16 cellular contexts compared by ENCODE assay signal in genomic region chr10:102613761-102614160, GRCh38. TPM values are rescaled to one million over a fixed set of nuclear protein-coding genes. Genes with fewer than 3 reads are reported as not detected.
DNase-seq lines count a peak whose midpoint lies in the region; ATAC-seq and TF ChIP-seq lines count a peak whose summit lies in the region.
"Had no signal": no experiment of that assay in that cellular context is flagged by ENCODE, and none has a peak within 500 bp of the region (broad histone marks: within the 10 kb centered on the region; RNA-seq: fewer than 3 reads in every experiment).

No MANE protein-coding gene starts in this region.

- no peak overlapping the region for H3K18ac ChIP-seq in mesenchymal stem cell (ENCODE audit: low read depth in 1 of 2, low read length in 2 of 2)

- peak overlapping the region; percentile 14 for H2BK15ac ChIP-seq in mesenchymal stem cell (ENCODE audit: low read depth, poor library complexity, severe bottlenecking)

- no peak overlapping the region for H3K23ac ChIP-seq in mesenchymal stem cell (ENCODE audit: low read length in 2 of 2)

- no peaks in the 10 kb centered on the region for H3F3A ChIP-seq in PC-3 (ENCODE audit: low read length, unreplicated experiment)

- no peaks in the 10 kb centered on the region for H3K9me2 ChIP-seq in PC-3 (replicated peaks; ENCODE audit: low read length)

- 83% methylated on average over 7 of the region's 8 CpGs for WGBS in mesenchymal stem cell
- 62 to 89% (median 80%) methylated on average over 8 of the region's 8 CpGs for WGBS in stomach, 5 donors

- H2AFZ ChIP-seq in PC-3 (ENCODE audit: low read length) (no peak overlapping the region), mesenchymal stem cell (ENCODE audit: low read depth, low read length) (no peak overlapping the region)

- peak overlapping the region; percentile 29 for H4K8ac ChIP-seq in mesenchymal stem cell (ENCODE audit: low read length)

- no peak overlapping the region for H2BK120ac ChIP-seq in mesenchymal stem cell (ENCODE audit: low read depth, low read length)

- DNase-seq in PC-3 (no peak), mesenchymal stem cell (no peak), stomach (no peak), omental fat pad (ENCODE audit: low spot score) (no peak), inferior parietal cortex (ENCODE audit: extremely low spot score) (no peak)
- DNase-seq in effector memory CD4-positive, alpha-beta T cell, result no peak
- no peak for DNase-seq in stimulated activated CD4-positive, alpha-beta T cell treated with anti-CD3 and anti-CD28 coated beads, Interleukin-15, amount 100 ng/mL, for 24 hours
- DNase-seq: activated naive CD4-positive, alpha-beta T cell treated with anti-CD3 and anti-CD28 coated beads for 36 hours; DMS79 treated with DMSO at 0.1 percent for 48 hours; kidney glomerular epithelial cell; NCI-H1694 treated with DMSO at 0.1 percent for 48 hours; NCI-H526 treated with DMSO at 0.1 percent for 48 hours; stimulated activated CD4-positive, alpha-beta T cell treated with anti-CD3 and anti-CD28 coated beads, Interleukin-4, amount 100 ng/mL, for 4 hours; WERI-Rb-1 had no signal

- CTCF ChIA-PET in PC-3 (lab: Charles Lee), result no interaction called here

- H2AK5ac ChIP-seq in mesenchymal stem cell (ENCODE audit: low read length, severe bottlenecking), result no peak overlapping the region

- no peak overlapping the region for H2BK5ac ChIP-seq in mesenchymal stem cell (ENCODE audit: low read depth, low read length, poor library complexity, severe bottlenecking)

- H3K4me2 ChIP-seq in PC-3 (ENCODE audit: low read length), result no peak overlapping the region
- H3K4me2 ChIP-seq in mesenchymal stem cell (ENCODE audit: low read length, poor library complexity, severe bottlenecking), result no peak overlapping the region

- H3K4me3 ChIP-seq in PC-3 (ENCODE audit: low read length), result no peak overlapping the region
- H3K4me3 ChIP-seq in effector memory CD4-positive, alpha-beta T cell (ENCODE audit: insufficient read depth, low read depth, low read length, poor library complexity, severe bottlenecking), result no peak overlapping the region
- H3K4me3 ChIP-seq in mesenchymal stem cell (ENCODE audit: insufficient read depth in 1 of 2, low read depth in 1 of 2, low read length in 2 of 2), result no peak overlapping the region
- H3K4me3 ChIP-seq in stomach, result no peak overlapping the region

- H3K27me3 ChIP-seq in PC-3 (ENCODE audit: low read length), result no peaks in the 10 kb centered on the region
- H3K27me3 ChIP-seq in effector memory CD4-positive, alpha-beta T cell (replicated peaks; ENCODE audit: control insufficient read depth, insufficient read depth, low read length, poor library complexity, severe bottlenecking), result no peaks in the 10 kb centered on the region
- H3K27me3 ChIP-seq in mesenchymal stem cell (ENCODE audit: control insufficient read depth in 1 of 2, insufficient read depth in 1 of 2, low read length in 2 of 2), result no peaks in the 10 kb centered on the region
- no peaks in the 10 kb centered on the region for H3K27me3 ChIP-seq in stomach

- H3K14ac ChIP-seq in mesenchymal stem cell (ENCODE audit: low read length in 2 of 2), result no peak overlapping the region

- H3K27ac ChIP-seq in PC-3 (ENCODE audit: low read length) (no peak overlapping the region), mesenchymal stem cell (ENCODE audit: low read length, poor library complexity, severe bottlenecking) (no peak overlapping the region), stomach (peak overlapping the region in 4 of 5 donors; percentile 32 to 62 (median 52))
- H3K27ac ChIP-seq in effector memory CD4-positive, alpha-beta T cell (ENCODE audit: insufficient read depth, low read length, poor library complexity, severe bottlenecking), result peak overlapping the region; percentile 83
- H3K27ac ChIP-seq: epithelial cell of prostate, WERI-Rb-1 had no signal

- POLR2A ChIA-PET in PC-3 (lab: Charles Lee; ENCODE audit: unreplicated experiment), result no interaction called here

- no TSS peak for BruUV-seq in PC-3 (replicated peaks; lab: Mats Ljungman, UMichigan)

- H4K20me1 ChIP-seq in PC-3 (ENCODE audit: low read length), result no peaks in the 10 kb centered on the region

- TF ChIP-seq CTCF in PC-3 (conservative IDR thresholded peaks at IDR 0.05; ENCODE audit: low read depth, low read length), result no peak
- TF ChIP-seq CTCF in stomach (IDR thresholded peaks at IDR 0.05), result no peak
- TF ChIP-seq CTCF in omental fat pad (IDR thresholded peaks at IDR 0.05), result no peak

- H3K9ac ChIP-seq in PC-3 (ENCODE audit: low read length) (no peak overlapping the region), mesenchymal stem cell (ENCODE audit: low read length) (no peak overlapping the region)

- H4K91ac ChIP-seq in mesenchymal stem cell (ENCODE audit: low read length), result peak overlapping the region; percentile 57

- H3K79me2 ChIP-seq in PC-3 (ENCODE audit: low read length), result no peaks in the 10 kb centered on the region

- H3K9me3 ChIP-seq in PC-3 (ENCODE audit: low read length) (no peaks in the 10 kb centered on the region), mesenchymal stem cell (ENCODE audit: control insufficient read depth, low read length) (no peaks in the 10 kb centered on the region), stomach (no peaks in the 10 kb centered on the region)
- no peaks in the 10 kb centered on the region for H3K9me3 ChIP-seq in effector memory CD4-positive, alpha-beta T cell (ENCODE audit: control insufficient read depth, low read length)

- TF ChIP-seq EP300 in stomach (IDR thresholded peaks at IDR 0.05), result no peak

- no peak overlapping the region for H3K4ac ChIP-seq in mesenchymal stem cell (ENCODE audit: low read depth in 1 of 2, low read length in 2 of 2)

- H3K4me1 ChIP-seq in PC-3 (ENCODE audit: insufficient read depth, low read length) (peaks cover 21% of the 10 kb centered on the region), mesenchymal stem cell (ENCODE audit: control insufficient read depth, insufficient read depth, low read depth, low read length) (peaks cover 18% of the 10 kb centered on the region), stomach (peaks cover 16 to 54% (median 35%) of the 10 kb centered on the region in 4 donors)
- H3K4me1 ChIP-seq in effector memory CD4-positive, alpha-beta T cell (ENCODE audit: control insufficient read depth, insufficient read depth, low read length, poor library complexity, severe bottlenecking), result peaks cover 31% of the 10 kb centered on the region

- ATAC-seq in PC-3 (0 out of 2 replicates have a peak, but pooled peaks have one; percentile 9), GM21529 (IDR thresholded peaks at IDR 0.05; ENCODE audit: unreplicated experiment) (no peak), omental fat pad (ENCODE audit: low FRiP score) (no peak)

- no peak for TF ChIP-seq POLR2A in stomach (IDR thresholded peaks at IDR 0.05)

- peaks cover 11% of the 10 kb centered on the region for H3K79me1 ChIP-seq in mesenchymal stem cell (replicated peaks; ENCODE audit: low read length, poor library complexity, severe bottlenecking)

- no peaks in the 10 kb centered on the region for H3K36me3 ChIP-seq in PC-3 (ENCODE audit: low read depth, low read length)
- H3K36me3 ChIP-seq in effector memory CD4-positive, alpha-beta T cell (ENCODE audit: control insufficient read depth, insufficient read depth, low read length), result peaks cover 34% of the 10 kb centered on the region
- peaks cover 41 to 54% of the 10 kb centered on the region in 2 experiments for H3K36me3 ChIP-seq in mesenchymal stem cell (ENCODE audit: control insufficient read depth in 1 of 2, insufficient read depth in 2 of 2, low read depth in 1 of 2, low read length in 2 of 2)
- peaks cover 12 to 45% (median 37%) of the 10 kb centered on the region in 4 donors for H3K36me3 ChIP-seq in stomach

- H2BK12ac ChIP-seq in mesenchymal stem cell (ENCODE audit: low read length in 2 of 2), result peak overlapping the region in 1 of 2 experiments; percentile 43

- intact Hi-C loops in PC-3 (cut with micrococcal nuclease), result no loop called here
- intact Hi-C loops in stomach (cut with DNase I; ENCODE audit: low total_unique reads), result no loop called here

RNA-seq across cellular contexts. Expression of gene TRIM8, which starts 30.5 kb away (rescaled TPM):
- 61.4 and 103 TPM in 2 replicates for total RNA-seq in PC-3 (2014; rRNA removed)
- polyA plus RNA-seq in mesenchymal stem cell (2013, experiment 1 of 2), result 113 TPM
- polyA plus RNA-seq in mesenchymal stem cell (2013, experiment 2 of 2), result 115 TPM
- total RNA-seq in stomach, result 100 to 1,000 TPM in 3 of 5 donors, 10 to 100 TPM in 2; 40.0 to 253 (median 149) TPM
- 10 to 100 TPM; 45.6 to 83.2 (median 68.4) TPM for polyA plus RNA-seq in stomach
- 100 to 1,000 TPM in 3 of 4 donors, 10 to 100 TPM in 1; 58.2 to 121 (median 103) TPM for total RNA-seq in omental fat pad

Comparison
In these comparisons a context has a peak if more than half of its experiments do, and no peak if none do; other contexts are left out.
1. H3K27ac ChIP-seq: peak in effector memory CD4-positive, alpha-beta T cell (single experiment) and stomach (4 of 5); none in PC-3 (single experiment) and mesenchymal stem cell (single experiment).